16 cellular contexts compared by ENCODE assay signal in genomic region chr1:5685446-5686040, GRCh38.
A peak's percentile ranks its signal among the peaks of the same experiment; 100 is the strongest.
DNase-seq lines count a peak whose midpoint lies in the region; ATAC-seq and TF ChIP-seq lines count a peak whose summit lies in the region.
"Had no signal": no experiment of that assay in that cellular context is flagged by ENCODE, and none has a peak within 500 bp of the region (broad histone marks: within the 10 kb centered on the region; RNA-seq: fewer than 3 reads in every experiment).

No MANE protein-coding gene starts in this region.

- H3K9me3 ChIP-seq in RWPE2 (ENCODE audit: severe bottlenecking): no peaks in the 10 kb centered on the region
- H3K9me3 ChIP-seq: HAP-1 had no signal

- no peaks in the 10 kb centered on the region for H3K27me3 ChIP-seq in RWPE2 (ENCODE audit: insufficient read depth, poor library complexity, severe bottlenecking)
- H3K27me3 ChIP-seq: BLaER1 treated with 17β-estradiol and CSF1 and Interleukin-3, amounts not matched to agents 10 nM and 100 nM had no signal

- H3K4me3 ChIP-seq in RWPE2 (ENCODE audit: severe bottlenecking): no peak overlapping the region
- H3K4me3 ChIP-seq: BLaER1 treated with 17β-estradiol and CSF1 and Interleukin-3, amounts not matched to agents 10 nM and 100 nM; HAP-1 had no signal

- CTCF ChIA-PET in activated naive CD4-positive, alpha-beta T cell treated with anti-CD3 and anti-CD28 coated beads for 36 hours (lab: Charles Lee): no interaction called here
- CTCF ChIA-PET in activated naive CD4-positive, alpha-beta T cell treated with anti-CD3 and anti-CD28 coated beads, Interleukin-2, amount 10 ng/mL, durations not matched to agents 7 days and 5 days (lab: Charles Lee): no interaction called here

- peak overlapping the region; percentile 60 for H3K27ac Mint-ChIP-seq in activated naive CD4-positive, alpha-beta T cell treated with anti-CD3 and anti-CD28 coated beads for 36 hours
- no peak overlapping the region for H3K27ac Mint-ChIP-seq in activated naive CD4-positive, alpha-beta T cell treated with anti-CD3 and anti-CD28 coated beads, Interleukin-2, amount 10 ng/mL, durations not matched to agents 7 days and 5 days
- H3K27ac Mint-ChIP-seq in stimulated activated effector memory CD8-positive, alpha-beta T cell treated with anti-CD3 and anti-CD28 coated beads, Interleukin-12 subunit alpha, Interleukin-12 subunit beta, amount 100 ng/mL, for 72 hours: peak overlapping the region; percentile 26
- H3K27ac Mint-ChIP-seq: CD8-positive, alpha-beta T cell had no signal

- no peak overlapping the region for H3K4me3 Mint-ChIP-seq in activated naive CD4-positive, alpha-beta T cell treated with anti-CD3 and anti-CD28 coated beads for 36 hours
- no peak overlapping the region for H3K4me3 Mint-ChIP-seq in activated naive CD4-positive, alpha-beta T cell treated with anti-CD3 and anti-CD28 coated beads, Interleukin-2, amount 10 ng/mL, durations not matched to agents 7 days and 5 days
- H3K4me3 Mint-ChIP-seq in stimulated activated effector memory CD8-positive, alpha-beta T cell treated with anti-CD3 and anti-CD28 coated beads, Interleukin-12 subunit alpha, Interleukin-12 subunit beta, amount 100 ng/mL, for 72 hours: no peak overlapping the region
- H3K4me3 Mint-ChIP-seq: CD8-positive, alpha-beta T cell had no signal

- H3K36me3 ChIP-seq in RWPE2 (ENCODE audit: low read depth): no peaks in the 10 kb centered on the region
- H3K36me3 ChIP-seq: BLaER1 treated with 17β-estradiol and CSF1 and Interleukin-3, amounts not matched to agents 10 nM and 100 nM; HAP-1 had no signal

- peak; percentile 73 for ATAC-seq in RWPE2 (ENCODE audit: low read depth)
- ATAC-seq in stimulated activated effector memory CD8-positive, alpha-beta T cell treated with anti-CD3 and anti-CD28 coated beads, Interleukin-12 subunit alpha, Interleukin-12 subunit beta, amount 100 ng/mL, for 72 hours: no peak
- ATAC-seq: CD8-positive, alpha-beta T cell had no signal

- H3K27ac ChIP-seq in RWPE2 (ENCODE audit: poor library complexity, severe bottlenecking): no peak overlapping the region
- peak overlapping the region; percentile 51 for H3K27ac ChIP-seq in epithelial cell of prostate
- H3K27ac ChIP-seq: 22Rv1; BLaER1 treated with 17β-estradiol and CSF1 and Interleukin-3, amounts not matched to agents 10 nM and 100 nM; HL-60 had no signal

- H3K36me3 Mint-ChIP-seq in activated naive CD4-positive, alpha-beta T cell treated with anti-CD3 and anti-CD28 coated beads for 36 hours (ENCODE audit: low read depth): no peaks in the 10 kb centered on the region
- no peaks in the 10 kb centered on the region for H3K36me3 Mint-ChIP-seq in activated naive CD4-positive, alpha-beta T cell treated with anti-CD3 and anti-CD28 coated beads, Interleukin-2, amount 10 ng/mL, durations not matched to agents 7 days and 5 days
- H3K36me3 Mint-ChIP-seq in stimulated activated effector memory CD8-positive, alpha-beta T cell treated with anti-CD3 and anti-CD28 coated beads, Interleukin-12 subunit alpha, Interleukin-12 subunit beta, amount 100 ng/mL, for 72 hours: no peaks in the 10 kb centered on the region
- H3K36me3 Mint-ChIP-seq: CD8-positive, alpha-beta T cell had no signal

- H3K27me3 Mint-ChIP-seq in activated naive CD4-positive, alpha-beta T cell treated with anti-CD3 and anti-CD28 coated beads for 36 hours (ENCODE audit: low read depth): peaks cover 3% of the 10 kb centered on the region
- H3K27me3 Mint-ChIP-seq in activated naive CD4-positive, alpha-beta T cell treated with anti-CD3 and anti-CD28 coated beads, Interleukin-2, amount 10 ng/mL, durations not matched to agents 7 days and 5 days: peaks cover 3% of the 10 kb centered on the region

- no peaks in the 10 kb centered on the region for H3K9me3 Mint-ChIP-seq in activated naive CD4-positive, alpha-beta T cell treated with anti-CD3 and anti-CD28 coated beads for 36 hours
- no peaks in the 10 kb centered on the region for H3K9me3 Mint-ChIP-seq in activated naive CD4-positive, alpha-beta T cell treated with anti-CD3 and anti-CD28 coated beads, Interleukin-2, amount 10 ng/mL, durations not matched to agents 7 days and 5 days
- H3K9me3 Mint-ChIP-seq in stimulated activated effector memory CD8-positive, alpha-beta T cell treated with anti-CD3 and anti-CD28 coated beads, Interleukin-12 subunit alpha, Interleukin-12 subunit beta, amount 100 ng/mL, for 72 hours: no peaks in the 10 kb centered on the region
- H3K9me3 Mint-ChIP-seq: CD8-positive, alpha-beta T cell had no signal

- peaks cover 3% of the 10 kb centered on the region for H3K4me1 ChIP-seq in RWPE2 (ENCODE audit: insufficient read depth, poor library complexity, severe bottlenecking)
- H3K4me1 ChIP-seq: HAP-1 had no signal

- intact Hi-C loops in activated naive CD4-positive, alpha-beta T cell treated with anti-CD3 and anti-CD28 coated beads for 36 hours (cut with micrococcal nuclease): no loop called here

- TF ChIP-seq CTCF in RWPE2 (IDR thresholded peaks at IDR 0.05; ENCODE audit: poor library complexity, severe bottlenecking): no peak

- no peak for DNase-seq in activated naive CD4-positive, alpha-beta T cell treated with anti-CD3 and anti-CD28 coated beads for 36 hours
- no peak for DNase-seq in activated naive CD4-positive, alpha-beta T cell treated with anti-CD3 and anti-CD28 coated beads, Interleukin-2, amount 10 ng/mL, durations not matched to agents 7 days and 5 days
- DNase-seq in RWPE2 (ENCODE audit: low spot score) (peak; percentile 19), epithelial cell of prostate (ENCODE audit: low read depth, low spot score) (no peak), medulla oblongata (ENCODE audit: extremely low spot score) (no peak), NCI-H1092 treated with DMSO at 0.1 percent for 48 hours (lab: John Stamatoyannopoulos, UW) (no peak)
- no peak for DNase-seq in stimulated activated effector memory CD8-positive, alpha-beta T cell treated with anti-CD3 and anti-CD28 coated beads, Interleukin-12 subunit alpha, Interleukin-12 subunit beta, amount 100 ng/mL, for 72 hours (ENCODE audit: low spot score in 2 of 2)
- DNase-seq: CD8-positive, alpha-beta T cell; DMS 273 treated with DMSO at 0.1 percent for 48 hours; DMS53; DND-41; EL had no signal

- no peaks in the 10 kb centered on the region for H3K4me1 Mint-ChIP-seq in activated naive CD4-positive, alpha-beta T cell treated with anti-CD3 and anti-CD28 coated beads for 36 hours (ENCODE audit: low read depth)
- H3K4me1 Mint-ChIP-seq in activated naive CD4-positive, alpha-beta T cell treated with anti-CD3 and anti-CD28 coated beads, Interleukin-2, amount 10 ng/mL, durations not matched to agents 7 days and 5 days: no peaks in the 10 kb centered on the region
- peaks cover 10% of the 10 kb centered on the region for H3K4me1 Mint-ChIP-seq in stimulated activated effector memory CD8-positive, alpha-beta T cell treated with anti-CD3 and anti-CD28 coated beads, Interleukin-12 subunit alpha, Interleukin-12 subunit beta, amount 100 ng/mL, for 72 hours
